12 cellular contexts compared by ENCODE assay signal in genomic region chr6:32116674-32117073, GRCh38. TPM values are rescaled to one million over a fixed set of nuclear protein-coding genes. Genes with fewer than 3 reads are reported as not detected.
DNase-seq lines count a peak whose midpoint lies in the region; ATAC-seq and TF ChIP-seq lines count a peak whose summit lies in the region.
"Had no signal": no experiment of that assay in that cellular context is flagged by ENCODE, and none has a peak within 500 bp of the region (broad histone marks: within the 10 kb centered on the region; RNA-seq: fewer than 3 reads in every experiment).

No MANE protein-coding gene starts in this region.

- CTCF ChIA-PET in SK-N-SH (lab: Yijun Ruan, JAX) = interaction anchor here (0.7 to 4.1 kb wide), 12 partner anchors 9 to 79 kb away, joined by 3 to 43 read pairs (median 4); partner anchors contain the start of genes ATF6B and FKBPL

- H4K20me1 ChIP-seq in SK-N-SH (ENCODE audit: insufficient read depth) (no peaks in the 10 kb centered on the region), MM.1S (ENCODE audit: insufficient read depth, low read length) (no peaks in the 10 kb centered on the region)

- H3K27ac ChIP-seq in SK-N-SH (ENCODE audit: low read depth in 2 of 2, low read length in 1 of 2) = no peak overlapping the region
- H3K27ac ChIP-seq in MM.1S (ENCODE audit: low read length) = no peak overlapping the region
- H3K27ac ChIP-seq: coronary artery had no signal

- H3K36me3 Mint-ChIP-seq in endothelial cell (ENCODE audit: low read depth, unreplicated experiment) = peaks cover 34% of the 10 kb centered on the region
- peaks cover 88% of the 10 kb centered on the region for H3K36me3 Mint-ChIP-seq in stimulated activated effector memory CD8-positive, alpha-beta T cell treated with anti-CD3 and anti-CD28 coated beads, Interleukin-12 subunit alpha, Interleukin-12 subunit beta, amount 100 ng/mL, for 72 hours
- no peaks in the 10 kb centered on the region for H3K36me3 Mint-ChIP-seq in natural killer cell

- H3K9ac ChIP-seq in SK-N-SH = no peak overlapping the region
- H3K9ac ChIP-seq in MM.1S (ENCODE audit: low read length) = no peak overlapping the region

- DNase-seq in SK-N-SH (peak; percentile 64), MM.1S (no peak), endothelial cell (ENCODE audit: low spot score) (no peak), natural killer cell (no peak), HK-2 (ENCODE audit: unreplicated experiment) (no peak)
- no peak for DNase-seq in stimulated activated effector memory CD8-positive, alpha-beta T cell treated with anti-CD3 and anti-CD28 coated beads, Interleukin-12 subunit alpha, Interleukin-12 subunit beta, amount 100 ng/mL, for 72 hours (ENCODE audit: low spot score in 2 of 2)
- DNase-seq: CD8-positive, alpha-beta memory T cell; NCI-H146 had no signal

- peaks cover 3 to 9% of the 10 kb centered on the region in 2 experiments; a peak in 1 of 4 replicates for H3K4me1 ChIP-seq in SK-N-SH (ENCODE audit: control insufficient read depth in 1 of 2, insufficient read depth in 2 of 2, low read depth in 1 of 2, low read length in 1 of 2)
- H3K4me1 ChIP-seq in MM.1S (ENCODE audit: low read length) = no peaks in the 10 kb centered on the region

- H3K9me3 Mint-ChIP-seq in endothelial cell (ENCODE audit: unreplicated experiment) (no peaks in the 10 kb centered on the region), natural killer cell (no peaks in the 10 kb centered on the region)
- H3K9me3 Mint-ChIP-seq in stimulated activated effector memory CD8-positive, alpha-beta T cell treated with anti-CD3 and anti-CD28 coated beads, Interleukin-12 subunit alpha, Interleukin-12 subunit beta, amount 100 ng/mL, for 72 hours = no peaks in the 10 kb centered on the region
- H3K9me3 Mint-ChIP-seq: CD8-positive, alpha-beta memory T cell; natural killer cell treated with Interleukin-12 subunit alpha and Interleukin-12 subunit beta and Interleukin-15 and Interleukin-18, amount 100 ng/mL, for 72 hours had no signal

- peaks cover 11% of the 10 kb centered on the region for H3K27me3 Mint-ChIP-seq in endothelial cell (ENCODE audit: unreplicated experiment)
- no peaks in the 10 kb centered on the region for H3K27me3 Mint-ChIP-seq in natural killer cell (ENCODE audit: low read depth in 2 of 2)
- H3K27me3 Mint-ChIP-seq: natural killer cell treated with Interleukin-12 subunit alpha and Interleukin-12 subunit beta and Interleukin-15 and Interleukin-18, amount 100 ng/mL, for 72 hours had no signal

- POLR2A ChIA-PET in SK-N-SH (lab: Yijun Ruan, JAX) = interaction anchor here (0.8 kb wide), 1 partner anchor 11 kb away, joined by 3 read pairs; no protein-coding TSS in a partner anchor

- no peaks in the 10 kb centered on the region for H3K79me2 ChIP-seq in SK-N-SH (ENCODE audit: insufficient read depth)
- no peaks in the 10 kb centered on the region for H3K79me2 ChIP-seq in MM.1S (ENCODE audit: low read length)

- ATAC-seq in SK-N-SH treated with all-trans-retinoic acid at 6 μM for 48 hours = no peak
- ATAC-seq in stimulated activated effector memory CD8-positive, alpha-beta T cell treated with anti-CD3 and anti-CD28 coated beads, Interleukin-12 subunit alpha, Interleukin-12 subunit beta, amount 100 ng/mL, for 72 hours = no peak
- no peak for ATAC-seq in HG03139 (IDR thresholded peaks at IDR 0.05; ENCODE audit: unreplicated experiment)
- no peak for ATAC-seq in natural killer cell
- ATAC-seq: natural killer cell treated with Interleukin-12 subunit alpha and Interleukin-12 subunit beta and Interleukin-15 and Interleukin-18, amount 100 ng/mL, for 72 hours had no signal

- TF ChIP-seq RAD21 in SK-N-SH (IDR thresholded peaks at IDR 0.05; ENCODE audit: low read length) = 0 out of 2 replicates have a peak, but pooled peaks have one; percentile 34

- H3K9me2 ChIP-seq in SK-N-SH (no peaks in the 10 kb centered on the region), MM.1S (replicated peaks; ENCODE audit: insufficient read depth, low read length) (no peaks in the 10 kb centered on the region)

- H3K4me2 ChIP-seq in SK-N-SH (no peak overlapping the region), MM.1S (ENCODE audit: low read depth, low read length) (no peak overlapping the region)

- peaks cover 19% of the 10 kb centered on the region for H3K4me1 Mint-ChIP-seq in endothelial cell (ENCODE audit: unreplicated experiment)
- peaks cover 24% of the 10 kb centered on the region for H3K4me1 Mint-ChIP-seq in stimulated activated effector memory CD8-positive, alpha-beta T cell treated with anti-CD3 and anti-CD28 coated beads, Interleukin-12 subunit alpha, Interleukin-12 subunit beta, amount 100 ng/mL, for 72 hours
- peaks cover 0 to 24% of the 10 kb centered on the region in 2 donors for H3K4me1 Mint-ChIP-seq in natural killer cell

- H3K27ac Mint-ChIP-seq in endothelial cell (ENCODE audit: unreplicated experiment) (no peak overlapping the region), natural killer cell (no peak overlapping the region)
- H3K27ac Mint-ChIP-seq in stimulated activated effector memory CD8-positive, alpha-beta T cell treated with anti-CD3 and anti-CD28 coated beads, Interleukin-12 subunit alpha, Interleukin-12 subunit beta, amount 100 ng/mL, for 72 hours = peak overlapping the region; percentile 77

- H3K4me3 ChIP-seq in SK-N-SH (ENCODE audit: low read depth in 2 of 2, low read length in 1 of 2) (no peak overlapping the region), MM.1S (ENCODE audit: low read length) (no peak overlapping the region)
- H3K4me3 ChIP-seq: coronary artery had no signal

- H3K36me3 ChIP-seq in SK-N-SH (replicated peaks in 1 of 2; ENCODE audit: control insufficient read depth in 1 of 2, insufficient read depth in 2 of 2, low read length in 1 of 2) (peaks cover 20 to 29% of the 10 kb centered on the region in 2 experiments), MM.1S (replicated peaks; ENCODE audit: insufficient read depth, low read length) (no peaks in the 10 kb centered on the region)

- H3K4me3 Mint-ChIP-seq in endothelial cell (ENCODE audit: unreplicated experiment) (no peak overlapping the region), natural killer cell (no peak overlapping the region)
- no peak overlapping the region for H3K4me3 Mint-ChIP-seq in stimulated activated effector memory CD8-positive, alpha-beta T cell treated with anti-CD3 and anti-CD28 coated beads, Interleukin-12 subunit alpha, Interleukin-12 subunit beta, amount 100 ng/mL, for 72 hours
- H3K4me3 Mint-ChIP-seq: natural killer cell treated with Interleukin-12 subunit alpha and Interleukin-12 subunit beta and Interleukin-15 and Interleukin-18, amount 100 ng/mL, for 72 hours had no signal

- peak; percentile 55 for TF ChIP-seq CTCF in SK-N-SH (IDR thresholded peaks at IDR 0.05)
- TF ChIP-seq CTCF in MM.1S (IDR thresholded peaks at IDR 0.05; ENCODE audit: low read length) = peak; percentile 22; the same call in 1 of the 2 replicates
- peak; percentile 32 for TF ChIP-seq CTCF in endothelial cell (IDR thresholded peaks at IDR 0.05; ENCODE audit: unreplicated experiment)
- no peak for TF ChIP-seq CTCF in natural killer cell (IDR thresholded peaks at IDR 0.05)

- H2AFZ ChIP-seq in SK-N-SH (ENCODE audit: low read depth) = no peak overlapping the region
- no peak overlapping the region for H2AFZ ChIP-seq in MM.1S (ENCODE audit: low read length)

- intact Hi-C loops in natural killer cell (cut with micrococcal nuclease) = no loop called here

- 96% methylated on average over 7 of the region's 7 CpGs for WGBS in SK-N-SH (ENCODE audit: low lambda C conversion rate)

- H3F3A ChIP-seq in SK-N-SH (replicated peaks; ENCODE audit: insufficient read depth) (peaks cover 38% of the 10 kb centered on the region), MM.1S (ENCODE audit: insufficient read depth, low read length) (no peaks in the 10 kb centered on the region)

- H3K27me3 ChIP-seq in SK-N-SH (ENCODE audit: insufficient read depth) (no peaks in the 10 kb centered on the region), MM.1S (replicated peaks; ENCODE audit: insufficient read depth, low read length) (no peaks in the 10 kb centered on the region)

- TF ChIP-seq EP300 in SK-N-SH (IDR thresholded peaks at IDR 0.05; ENCODE audit: borderline replicate concordance in 1 of 2, low read depth in 1 of 2, low read length in 1 of 2) = no peak

- H3K9me3 ChIP-seq in SK-N-SH = no peaks in the 10 kb centered on the region
- no peaks in the 10 kb centered on the region for H3K9me3 ChIP-seq in MM.1S (replicated peaks; ENCODE audit: insufficient read depth, low read length)

TF ChIP-seq in SK-N-SH, 30 proteins besides CTCF, POLR2A, EP300 and RAD21 (continues in another document):
- TF ChIP-seq SMC3 (IDR thresholded peaks at IDR 0.05; ENCODE audit: low read depth, low read length) = peak; percentile 25; the same call in 1 of the 2 replicates

TF ChIP-seq in SK-N-SH treated with all-trans-retinoic acid at 6 μM for 48 hours, 23 proteins besides CTCF, POLR2A, EP300 and RAD21 (continues in another document):
- TF ChIP-seq PPARA (CRISPR knock-in tag; IDR thresholded peaks at IDR 0.05; ENCODE audit: borderline replicate concordance) (no peak), SNAI2 (CRISPR knock-in tag; IDR thresholded peaks at IDR 0.05) (no peak), ZFP30 (CRISPR knock-in tag; IDR thresholded peaks at IDR 0.05) (no peak)

RNA-seq across cellular contexts. Expression of gene TNXB, which starts 7.5 kb away (rescaled TPM):
- polyA plus RNA-seq in SK-N-SH (2012; rRNA removed) = 0.48 and 0.55 TPM in 2 replicates
- polyA plus RNA-seq in SK-N-SH (2012; cell fraction: cytosol; rRNA removed) = 0.07 and 0.13 TPM in 2 replicates
- polyA plus RNA-seq in SK-N-SH (2012; cell fraction: nucleus; rRNA removed) = 1.5 and 1.7 TPM in 2 replicates
- total RNA-seq in endothelial cell (ENCODE audit: unreplicated experiment) (7.5 TPM), natural killer cell (10 to 100 TPM; 11.7 to 15.2 (median 13.5) TPM)
- polyA plus RNA-seq: CD8-positive, alpha-beta memory T cell had no signal

RNA-seq across cellular contexts. Expression of gene ATF6B, which starts 11.4 kb away (rescaled TPM):
- 61.3 and 73.0 TPM in 2 replicates for polyA plus RNA-seq in SK-N-SH (2012; rRNA removed)
- polyA plus RNA-seq in SK-N-SH (2012; cell fraction: cytosol; rRNA removed) = 24.6 and 34.3 TPM in 2 replicates
- polyA plus RNA-seq in SK-N-SH (2012; cell fraction: nucleus; rRNA removed) = 148 and 162 TPM in 2 replicates
- 72.9 TPM for total RNA-seq in endothelial cell (ENCODE audit: unreplicated experiment)
- total RNA-seq in natural killer cell = 100 to 1,000 TPM; 157 to 187 (median 178) TPM

RNA-seq across cellular contexts. Expression of gene FKBPL, which starts 13.4 kb away (rescaled TPM):
- polyA plus RNA-seq in SK-N-SH (2012; rRNA removed) = 2.7 and 3.5 TPM in 2 replicates
- 2.4 and 2.6 TPM in 2 replicates for polyA plus RNA-seq in SK-N-SH (2012; cell fraction: cytosol; rRNA removed)
- polyA plus RNA-seq in SK-N-SH (2012; cell fraction: nucleus; rRNA removed) = 2.9 and 3.3 TPM in 2 replicates
- total RNA-seq in endothelial cell (ENCODE audit: unreplicated experiment) = 5.2 TPM
- total RNA-seq in natural killer cell = 1 to 10 TPM; 1.8 to 3.2 (median 2.4) TPM

RNA-seq across cellular contexts. Expression of gene PRRT1, which starts 35.1 kb away (rescaled TPM):
- polyA plus RNA-seq in SK-N-SH (2012; rRNA removed) = 1.2 and 1.5 TPM in 2 replicates
- polyA plus RNA-seq in SK-N-SH (2012; cell fraction: cytosol; rRNA removed) = 0.72 and 1.2 TPM in 2 replicates
- 9.8 and 14.4 TPM in 2 replicates for polyA plus RNA-seq in SK-N-SH (2012; cell fraction: nucleus; rRNA removed)
- 2.1 TPM for total RNA-seq in endothelial cell (ENCODE audit: unreplicated experiment)
- total RNA-seq in natural killer cell = under 1 TPM; 0.38 to 0.63 (median 0.54) TPM

RNA-seq across cellular contexts. Expression of gene PPT2, which starts 37.3 kb away (rescaled TPM):
- 32.7 and 42.1 TPM in 2 replicates for polyA plus RNA-seq in SK-N-SH (2012; rRNA removed)
- polyA plus RNA-seq in SK-N-SH (2012; cell fraction: cytosol; rRNA removed) = 20.3 and 24.4 TPM in 2 replicates
- polyA plus RNA-seq in SK-N-SH (2012; cell fraction: nucleus; rRNA removed) = 62.6 and 76.3 TPM in 2 replicates
- 44.4 TPM for total RNA-seq in endothelial cell (ENCODE audit: unreplicated experiment)
- 10 to 100 TPM; 16.3 to 28.3 (median 19.0) TPM for total RNA-seq in natural killer cell
